In genomic region chr2:207722773-207723424, GRCh38 we compare ENCODE assay signal across 34 cellular contexts. TPM values are rescaled to one million over a fixed set of nuclear protein-coding genes. Genes with fewer than 3 reads are reported as not detected.
DNase-seq lines count a peak whose midpoint lies in the region; ATAC-seq, FAIRE-seq and TF ChIP-seq lines count a peak whose summit lies in the region.
"Had no signal": no experiment of that assay in that cellular context is flagged by ENCODE, and none has a peak within 500 bp of the region (broad histone marks: within the 10 kb centered on the region; RNA-seq: fewer than 3 reads in every experiment).

No MANE protein-coding gene starts in this region.

- CTCF ChIA-PET in K562 (lab: Yijun Ruan, JAX; ENCODE audit: low intra/inter-chr PET ratio), result interaction anchor here (0.6 kb wide), 1 partner anchor 332 kb away, joined by 3 read pairs; no protein-coding TSS in a partner anchor

- H3K9ac ChIP-seq in K562 (ENCODE audit: insufficient read depth in 1 of 2, low read depth in 2 of 2, low read length in 2 of 2), result no peak overlapping the region
- no peak overlapping the region for H3K9ac ChIP-seq in trophoblast cell (ENCODE audit: low read length)
- H3K9ac ChIP-seq: KMS-11 had no signal

- H4K20me1 ChIP-seq in K562 (replicated peaks; ENCODE audit: control insufficient read depth, insufficient read depth, low read length), result no peaks in the 10 kb centered on the region

- H3K27me3 ChIP-seq in K562 (ENCODE audit: control insufficient read depth in 2 of 2, insufficient read depth in 2 of 2, low read length in 2 of 2) (no peaks in the 10 kb centered on the region), trophoblast cell (ENCODE audit: insufficient read depth, low read length) (no peaks in the 10 kb centered on the region)
- H3K27me3 ChIP-seq: gastroesophageal sphincter, left lung, neutrophil, sigmoid colon, testis had no signal

- no peak overlapping the region for H4K91ac ChIP-seq in trophoblast cell (ENCODE audit: low read depth, low read length)

- TF ChIP-seq POLR2A in K562 (conservative IDR thresholded peaks at IDR 0.05), result no peak

- no peak for TF ChIP-seq RAD21 in K562 (CRISPR knock-in tag; conservative IDR thresholded peaks at IDR 0.05 in 1 of 2, IDR thresholded peaks at IDR 0.05 in 1 of 2)

- H3K27ac ChIP-seq in K562 (ENCODE audit: extremely low read depth, low read depth, low read length), result no peak overlapping the region
- H3K27ac ChIP-seq in trophoblast cell (ENCODE audit: low read depth, low read length), result no peak overlapping the region
- H3K27ac ChIP-seq: 22Rv1, gastroesophageal sphincter, KMS-11, left lung, neutrophil, sigmoid colon, testis, VCaP had no signal

- no peaks in the 10 kb centered on the region for H3K9me3 Mint-ChIP-seq in stimulated activated naive CD8-positive, alpha-beta T cell treated with anti-CD3 and anti-CD28 coated beads, Interleukin-15, amount 100 ng/mL, for 72 hours
- H3K9me3 Mint-ChIP-seq: dendritic cell treated with granulocyte-macrophage colony-stimulating factor and Interleukin-4, amounts not matched to agents 40 ng/mL and 50 ng/mL, for 4 days; immature natural killer cell; stimulated activated memory B cell treated with anti-CD40 and anti-IgM and Interleukin-4, amounts not matched to agents 10 μg/mL and 1 μg/mL and 100 μg/mL, for 72 hours; T-helper 2 cell treated with Interferon-gamma antibody and Interleukin-4, amounts not matched to agents 5 μg/mL and 100 μg/mL, for 36 hours had no signal

- TF ChIP-seq CTCF in K562 (IDR thresholded peaks at IDR 0.05 in 2 of 3, conservative IDR thresholded peaks at IDR 0.05 in 1 of 3; ENCODE audit: insufficient read depth in 2 of 3, low read depth in 1 of 3, low read length in 3 of 3), result no peak

- no peak overlapping the region for H2BK12ac ChIP-seq in trophoblast cell (ENCODE audit: low read length)

- H3K9me3 ChIP-seq in K562 (replicated peaks; ENCODE audit: control insufficient read depth, insufficient read depth, low read depth, low read length) (no peaks in the 10 kb centered on the region), trophoblast cell (ENCODE audit: insufficient read depth, low read depth, low read length) (no peaks in the 10 kb centered on the region)
- H3K9me3 ChIP-seq: gastroesophageal sphincter, HAP-1, left lung, neutrophil, sigmoid colon, testis had no signal

- H2BK120ac ChIP-seq in trophoblast cell (ENCODE audit: insufficient read depth, low read length, poor library complexity), result no peak overlapping the region

- no peaks in the 10 kb centered on the region for H3K79me1 ChIP-seq in trophoblast cell (ENCODE audit: low read length)

- H3K79me2 ChIP-seq in K562 (ENCODE audit: control insufficient read depth, insufficient read depth, low read length) (no peaks in the 10 kb centered on the region), trophoblast cell (ENCODE audit: control insufficient read depth, insufficient read depth, low read length, poor library complexity) (no peaks in the 10 kb centered on the region)

- no peaks in the 10 kb centered on the region for H3K36me3 ChIP-seq in K562 (ENCODE audit: control insufficient read depth, insufficient read depth, low read length)
- peaks cover 0 to 2% of the 10 kb centered on the region in 2 experiments for H3K36me3 ChIP-seq in trophoblast cell (ENCODE audit: control insufficient read depth in 1 of 2, insufficient read depth in 2 of 2, low read length in 2 of 2)
- H3K36me3 ChIP-seq: gastroesophageal sphincter, HAP-1, sigmoid colon had no signal

- intact Hi-C loops in K562 (cut with micrococcal nuclease), result no loop called here

- ATAC-seq in activated CD4-positive, CD25-positive, alpha-beta regulatory T cell treated with anti-CD3 and anti-CD28 coated beads, Interleukin-2, amount 50 U/mL, for 24 hours, result peak; percentile 73 to 76
- ATAC-seq in stimulated activated naive CD8-positive, alpha-beta T cell treated with anti-CD3 and anti-CD28 coated beads, Interleukin-15, Interleukin-2, amounts not matched to agents 100 U/mL and 50 U/mL, for 24 hours, result peak; percentile 52
- no peak for ATAC-seq in stimulated activated naive CD8-positive, alpha-beta T cell treated with anti-CD3 and anti-CD28 coated beads, Interleukin-15, amount 100 ng/mL, for 72 hours
- ATAC-seq in K562, result no peak
- ATAC-seq in HG03045 (IDR thresholded peaks at IDR 0.05; ENCODE audit: unreplicated experiment), result no peak
- ATAC-seq: gastroesophageal sphincter; stimulated activated memory B cell treated with anti-CD40 and anti-IgM and Interleukin-4, amounts not matched to agents 10 μg/mL and 1 μg/mL and 100 μg/mL, for 72 hours had no signal

- H3K9me1 ChIP-seq in K562 (ENCODE audit: control insufficient read depth, insufficient read depth, low read length), result no peaks in the 10 kb centered on the region

- WGBS in K562 (ENCODE audit: insufficient coverage, low coverage, missing lambda C conversion rate), result 56% methylated on average over 7 of the region's 7 CpGs
- WGBS in trophoblast cell (ENCODE audit: extremely low coverage, insufficient coverage, insufficient read length), result no CpG with 5 or more reads among the region's 7 CpGs

- peaks cover 57% of the 10 kb centered on the region for H3K4me1 Mint-ChIP-seq in stimulated activated naive CD8-positive, alpha-beta T cell treated with anti-CD3 and anti-CD28 coated beads, Interleukin-15, amount 100 ng/mL, for 72 hours

- H4K12ac ChIP-seq in trophoblast cell (ENCODE audit: low read depth, low read length), result no peak overlapping the region

- H2AFZ ChIP-seq in K562 (ENCODE audit: low read depth, low read length) (no peak overlapping the region), trophoblast cell (ENCODE audit: insufficient read depth, low read length, poor library complexity) (no peak overlapping the region)

- H3K4me1 ChIP-seq in K562 (replicated peaks in 1 of 2; ENCODE audit: control insufficient read depth in 2 of 2, insufficient read depth in 2 of 2, low read length in 2 of 2), result no peaks in the 10 kb centered on the region
- H3K4me1 ChIP-seq in trophoblast cell (ENCODE audit: control insufficient read depth in 1 of 2, insufficient read depth in 2 of 2, low read length in 2 of 2), result peaks cover 0 to 1% of the 10 kb centered on the region in 2 experiments
- H3K4me1 ChIP-seq: testis had no signal

- no peak overlapping the region for H2BK5ac ChIP-seq in trophoblast cell (ENCODE audit: low read depth, low read length, poor library complexity)

- H3K27ac Mint-ChIP-seq in stimulated activated naive CD8-positive, alpha-beta T cell treated with anti-CD3 and anti-CD28 coated beads, Interleukin-15, amount 100 ng/mL, for 72 hours, result peak overlapping the region in 1 of 2 donors; percentile 31
- H3K27ac Mint-ChIP-seq: dendritic cell treated with granulocyte-macrophage colony-stimulating factor and Interleukin-4, amounts not matched to agents 40 ng/mL and 50 ng/mL, for 4 days; progenitor cell of endocrine pancreas; T-helper 2 cell treated with Interferon-gamma antibody and Interleukin-4, amounts not matched to agents 5 μg/mL and 100 μg/mL, for 36 hours had no signal

- H3K14ac ChIP-seq in trophoblast cell (ENCODE audit: low read length), result no peak overlapping the region

- no TSS peak for BruUV-seq in K562 (replicated peaks; lab: Mats Ljungman, UMichigan)

- DNase-seq in activated CD4-positive, CD25-positive, alpha-beta regulatory T cell treated with anti-CD3 and anti-CD28 coated beads, Interleukin-2, amount 50 U/mL, for 72 hours, result no peak
- DNase-seq in stimulated activated naive CD8-positive, alpha-beta T cell treated with anti-CD3 and anti-CD28 coated beads, Interleukin-15, Interleukin-2, amounts not matched to agents 100 U/mL and 50 U/mL, for 24 hours, result no peak
- DNase-seq in stimulated activated naive CD8-positive, alpha-beta T cell treated with anti-CD3 and anti-CD28 coated beads, Interleukin-15, amount 100 ng/mL, for 72 hours, result no peak
- DNase-seq in K562 (ENCODE audit: extremely low read depth in 1 of 4, low spot score in 3 of 4) (no peak), trophoblast cell (no peak), DMS79 (lab: John Stamatoyannopoulos, UW) (no peak)
- DNase-seq: activated CD4-positive, alpha-beta T cell treated with anti-CD3 and anti-CD28 coated beads, Interleukin-2, amount 50 U/mL, for 48 hours; activated naive CD4-positive, alpha-beta T cell treated with anti-CD3 and anti-CD28 coated beads, Interleukin-2, amount 50 U/mL, for 16 hours; central memory CD4-positive, alpha-beta T cell; hypothalamus; immature natural killer cell; mesendoderm; NCI-H1417; NCI-H2081; NCI-H2227 treated with DMSO at 0.1 percent for 48 hours; sigmoid colon; stimulated activated CD4-positive, alpha-beta T cell treated with anti-CD3 and anti-CD28 coated beads, Interleukin-4, amount 100 ng/mL, for 24 hours; testis had no signal

- H4K8ac ChIP-seq in trophoblast cell (ENCODE audit: low read depth, low read length), result no peak overlapping the region

- H3K4me2 ChIP-seq in K562 (ENCODE audit: insufficient read depth, low read length) (no peak overlapping the region), trophoblast cell (ENCODE audit: low read length) (no peak overlapping the region)
- H3K4me2 ChIP-seq: KMS-11 had no signal

- H3K4me3 ChIP-seq in K562 (no peak overlapping the region), trophoblast cell (ENCODE audit: low read depth, low read length) (no peak overlapping the region)
- H3K4me3 ChIP-seq: gastroesophageal sphincter, HAP-1, left lung, sigmoid colon, testis had no signal

- in situ Hi-C loops in K562 (cut with MboI), result no loop called here

- no peak for FAIRE-seq in K562 (lab: Jason Lieb, UNC)
- FAIRE-seq: astrocyte, HTR-8/SVneo, urothelium cell line had no signal

- no peak overlapping the region for H3K4me3 Mint-ChIP-seq in stimulated activated naive CD8-positive, alpha-beta T cell treated with anti-CD3 and anti-CD28 coated beads, Interleukin-15, amount 100 ng/mL, for 72 hours
- H3K4me3 Mint-ChIP-seq: dendritic cell treated with granulocyte-macrophage colony-stimulating factor and Interleukin-4, amounts not matched to agents 40 ng/mL and 50 ng/mL, for 4 days; immature natural killer cell; stimulated activated memory B cell treated with anti-CD40 and anti-IgM and Interleukin-4, amounts not matched to agents 10 μg/mL and 1 μg/mL and 100 μg/mL, for 72 hours; T-helper 2 cell treated with Interferon-gamma antibody and Interleukin-4, amounts not matched to agents 5 μg/mL and 100 μg/mL, for 36 hours had no signal

- no peaks in the 10 kb centered on the region for H3K27me3 Mint-ChIP-seq in stimulated activated naive CD8-positive, alpha-beta T cell treated with anti-CD3 and anti-CD28 coated beads, Interleukin-15, amount 100 ng/mL, for 72 hours
- H3K27me3 Mint-ChIP-seq: dendritic cell treated with granulocyte-macrophage colony-stimulating factor and Interleukin-4, amounts not matched to agents 40 ng/mL and 50 ng/mL, for 4 days; progenitor cell of endocrine pancreas; stimulated activated memory B cell treated with anti-CD40 and anti-IgM and Interleukin-4, amounts not matched to agents 10 μg/mL and 1 μg/mL and 100 μg/mL, for 72 hours had no signal

- POLR2A ChIA-PET in K562 (lab: Yijun Ruan, JAX), result interaction anchor here (0.5 to 0.6 kb wide), 2 partner anchors 15 to 41 kb away, joined by 3 read pairs; no protein-coding TSS in a partner anchor

- H2AK5ac ChIP-seq in trophoblast cell (ENCODE audit: low read length), result no peak overlapping the region

- no peak overlapping the region for H3K4ac ChIP-seq in trophoblast cell (ENCODE audit: low read depth, low read length)

- no peak overlapping the region for H3K23ac ChIP-seq in trophoblast cell (ENCODE audit: low read length)

- no peak for TF ChIP-seq EP300 in K562 (IDR thresholded peaks at IDR 0.05; ENCODE audit: low read length)

- H3K18ac ChIP-seq in trophoblast cell (ENCODE audit: low read length), result no peak overlapping the region

RNA-seq across cellular contexts. Expression of gene CCNYL1, which starts 11.5 kb away (rescaled TPM):
- total RNA-seq in K562 (2011; cell fraction: chromatin; rRNA removed; ENCODE audit: low replicate concordance), result 3.1 and 7.4 TPM in 2 replicates
- 2.8 and 3.3 TPM in 2 replicates for total RNA-seq in K562 (2011; cell fraction: nucleolus; rRNA removed)
- 5.4 and 9.6 TPM in 2 replicates for total RNA-seq in K562 (2011; cell fraction: nucleoplasm; rRNA removed)
- total RNA-seq in K562 (2014; rRNA removed) (2.1 and 3.3 TPM in 2 replicates), K562 (2014; rRNA removed; fragmentation: Illumina TruSeq; extraction: Trizol) (3.7 and 4.4 TPM in 2 replicates), K562 (2015; rRNA removed; fragmentation: Illumina TruSeq; extraction: Trizol) (4.1 and 4.7 TPM in 2 replicates), K562 (2021) (4.5 and 6.0 TPM in 2 replicates)
- polyA plus RNA-seq in K562 (2011; rRNA removed) (5.5 and 7.5 TPM in 2 replicates), K562 (2014; fragmentation: Illumina TruSeq; extraction: Trizol) (6.7 and 7.1 TPM in 2 replicates), K562 (2014; fragmentation: Nextera tagmentation; extraction: Ambion mirVana) (1 to 10 TPM; 1.9 to 2.1 TPM), K562 (2014; rRNA removed) (4.0 and 5.2 TPM in 2 replicates)
- 1.9 and 3.2 TPM in 2 replicates for polyA plus RNA-seq in K562 (2011; cell fraction: cytosol; rRNA removed)
- polyA plus RNA-seq in K562 (2011; cell fraction: nucleus; rRNA removed), result 2.5 and 3.7 TPM in 2 replicates
- 4.7 and 5.9 TPM in 2 replicates for polyA plus RNA-seq in K562 (2012)
- 6.5 and 11.2 TPM in 2 replicates for polyA minus RNA-seq in K562 (2011; rRNA and poly(A)+ RNA removed)
- 3.3 and 4.0 TPM in 2 replicates for polyA minus RNA-seq in K562 (2011; cell fraction: cytosol; rRNA and poly(A)+ RNA removed)
- 1.5 and 3.6 TPM in 2 replicates for polyA minus RNA-seq in K562 (2011; cell fraction: nucleus; rRNA and poly(A)+ RNA removed)
- 20.8 and 21.4 TPM in 2 replicates for polyA plus RNA-seq in trophoblast cell (2013)

RNA-seq across cellular contexts. Expression of gene FZD5, which starts 46.8 kb away (rescaled TPM):
- total RNA-seq in K562 (2011; cell fraction: chromatin; rRNA removed; ENCODE audit: low replicate concordance), result 12.4 and 17.4 TPM in 2 replicates
- total RNA-seq in K562 (2011; cell fraction: nucleolus; rRNA removed), result 14.3 and 15.3 TPM in 2 replicates
- total RNA-seq in K562 (2011; cell fraction: nucleoplasm; rRNA removed), result 21.9 and 32.4 TPM in 2 replicates
- total RNA-seq in K562 (2014; rRNA removed), result 8.8 and 9.7 TPM in 2 replicates
- 7.2 and 7.7 TPM in 2 replicates for total RNA-seq in K562 (2014; rRNA removed; fragmentation: Illumina TruSeq; extraction: Trizol)
- 5.6 and 5.9 TPM in 2 replicates for total RNA-seq in K562 (2015; rRNA removed; fragmentation: Illumina TruSeq; extraction: Trizol)
- 14.6 and 15.8 TPM in 2 replicates for total RNA-seq in K562 (2021)
- polyA plus RNA-seq in K562 (2011; rRNA removed), result 4.1 and 4.3 TPM in 2 replicates
- 3.2 and 4.3 TPM in 2 replicates for polyA plus RNA-seq in K562 (2011; cell fraction: cytosol; rRNA removed)
- 7.6 and 8.4 TPM in 2 replicates for polyA plus RNA-seq in K562 (2011; cell fraction: nucleus; rRNA removed)
- polyA plus RNA-seq in K562 (2012), result 3.3 and 4.3 TPM in 2 replicates
- 5.1 and 5.3 TPM in 2 replicates for polyA plus RNA-seq in K562 (2014; fragmentation: Illumina TruSeq; extraction: Trizol)
- 1 to 10 TPM; 3.7 to 7.7 TPM for polyA plus RNA-seq in K562 (2014; fragmentation: Nextera tagmentation; extraction: Ambion mirVana)
- 4.5 and 5.3 TPM in 2 replicates for polyA plus RNA-seq in K562 (2014; rRNA removed)
- 10.9 and 12.2 TPM in 2 replicates for polyA minus RNA-seq in K562 (2011; rRNA and poly(A)+ RNA removed)
- polyA minus RNA-seq in K562 (2011; cell fraction: cytosol; rRNA and poly(A)+ RNA removed), result 11.1 and 12.5 TPM in 2 replicates
- polyA minus RNA-seq in K562 (2011; cell fraction: nucleus; rRNA and poly(A)+ RNA removed), result 12.0 and 16.7 TPM in 2 replicates
- polyA plus RNA-seq in trophoblast cell (2013), result 11.9 and 12.8 TPM in 2 replicates

Comparison
In these comparisons a context has a peak if more than half of its experiments do, and no peak if none do; other contexts are left out.
1. ATAC-seq: peak in activated CD4-positive, CD25-positive, alpha-beta regulatory T cell treated with anti-CD3 and anti-CD28 coated beads, Interleukin-2, amount 50 U/mL, for 24 hours (2 of 2) and stimulated activated naive CD8-positive, alpha-beta T cell treated with anti-CD3 and anti-CD28 coated beads, Interleukin-15, Interleukin-2, amounts not matched to agents 100 U/mL and 50 U/mL, for 24 hours (single experiment); none in stimulated activated naive CD8-positive, alpha-beta T cell treated with anti-CD3 and anti-CD28 coated beads, Interleukin-15, amount 100 ng/mL, for 72 hours (single experiment), K562 (single experiment) and HG03045 (single experiment).